ENCODE assay signal across 8 cellular contexts in the genomic region with DNA sequence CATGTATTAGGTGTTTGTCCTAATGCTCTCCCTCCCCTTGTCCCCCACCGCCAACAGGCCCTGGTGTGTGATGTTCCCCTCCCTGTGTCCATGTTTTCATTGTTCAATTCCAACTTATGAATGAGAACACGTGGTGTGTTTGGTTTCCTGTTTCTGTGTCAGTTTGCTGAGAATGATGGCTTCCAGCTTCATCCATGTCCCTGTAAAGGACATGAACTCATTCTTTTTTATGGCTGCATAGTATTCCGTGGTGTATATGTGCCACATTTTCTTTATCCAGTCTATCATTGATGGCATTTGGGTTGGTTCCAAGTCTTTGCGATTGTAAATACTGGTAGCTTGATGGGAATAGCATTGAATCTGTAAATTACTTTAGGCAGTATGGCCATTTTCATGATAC. TPM values are rescaled to one million over a fixed set of nuclear protein-coding genes. Genes with fewer than 3 reads are reported as not detected.
A peak's percentile ranks its signal among the peaks of the same experiment; 100 is the strongest.
DNase-seq lines count a peak whose midpoint lies in the region; ATAC-seq, FAIRE-seq and TF ChIP-seq lines count a peak whose summit lies in the region.
"Not testable (repeated sequence)": the region's sequence is repeated elsewhere in the genome, so short reads cannot be mapped to it uniquely, and the experiment has no call there.
"Had no signal": no experiment of that assay in that cellular context is flagged by ENCODE, and none has a peak within 500 bp of the region (broad histone marks: within the 10 kb centered on the region; RNA-seq: fewer than 3 reads in every experiment).

No MANE protein-coding gene starts in this region.

- peak overlapping the region; percentile 60 for H3K27ac Mint-ChIP-seq in CD8-positive, alpha-beta T cell
- peak overlapping the region; percentile 65 to 70 for H3K27ac Mint-ChIP-seq in effector memory CD8-positive, alpha-beta T cell
- H3K27ac Mint-ChIP-seq in natural killer cell: peak overlapping the region; percentile 85 to 92
- H3K27ac Mint-ChIP-seq in stimulated activated effector memory CD8-positive, alpha-beta T cell treated with anti-CD3 and anti-CD28 coated beads, Interleukin-12 subunit alpha, Interleukin-12 subunit beta, amount 100 ng/mL, for 72 hours: peak overlapping the region; percentile 1

- H3K4me3 ChIP-seq in CD8-positive, alpha-beta T cell (ENCODE audit: low read depth, low read length); HEK293 (ENCODE audit: low read depth, low read length); K562: not testable (repeated sequence)

- BruUV-seq in K562 (replicated peaks; lab: Mats Ljungman, UMichigan): not testable (repeated sequence)

- H3K4me1 Mint-ChIP-seq in CD8-positive, alpha-beta T cell (ENCODE audit: low read depth): peaks cover 22% of the 10 kb centered on the region
- peaks cover 21 to 70% of the 10 kb centered on the region in 2 donors for H3K4me1 Mint-ChIP-seq in effector memory CD8-positive, alpha-beta T cell (ENCODE audit: low read depth in 2 of 2)
- H3K4me1 Mint-ChIP-seq in natural killer cell: peaks cover 57 to 71% of the 10 kb centered on the region in 2 donors
- peaks cover 14% of the 10 kb centered on the region for H3K4me1 Mint-ChIP-seq in stimulated activated effector memory CD8-positive, alpha-beta T cell treated with anti-CD3 and anti-CD28 coated beads, Interleukin-12 subunit alpha, Interleukin-12 subunit beta, amount 100 ng/mL, for 72 hours

- not testable (repeated sequence) for H3K9me3 ChIP-seq in CD8-positive, alpha-beta T cell (ENCODE audit: low read length); HEK293 (ENCODE audit: control insufficient read depth, insufficient read depth, low read depth, low read length); K562 (replicated peaks; ENCODE audit: control insufficient read depth, insufficient read depth, low read depth, low read length)

- POLR2A ChIA-PET in CD8-positive, alpha-beta T cell (lab: Charles Lee); HEK293 (lab: Yijun Ruan, JAX); K562 (lab: Yijun Ruan, JAX): not testable (repeated sequence)

- not testable (repeated sequence) for TF ChIP-seq POLR2A in K562 (conservative IDR thresholded peaks at IDR 0.05)

- not testable (repeated sequence) for TF ChIP-seq CTCF in CD8-positive, alpha-beta T cell (IDR thresholded peaks at IDR 0.05); HEK293 (tag by site-specific recombination; IDR thresholded peaks at IDR 0.05); K562 (IDR thresholded peaks at IDR 0.05 in 2 of 3, conservative IDR thresholded peaks at IDR 0.05 in 1 of 3; ENCODE audit: insufficient read depth in 2 of 3, low read depth in 1 of 3, low read length in 3 of 3); natural killer cell (IDR thresholded peaks at IDR 0.05)

- TF ChIP-seq RAD21 in K562 (CRISPR knock-in tag; conservative IDR thresholded peaks at IDR 0.05 in 1 of 2, IDR thresholded peaks at IDR 0.05 in 1 of 2): not testable (repeated sequence)

- not testable (repeated sequence) for H3K36me3 ChIP-seq in CD8-positive, alpha-beta T cell (ENCODE audit: insufficient read depth, low read length); HEK293 (ENCODE audit: control insufficient read depth in 2 of 2, insufficient read depth in 1 of 2, low read length in 2 of 2); K562 (ENCODE audit: control insufficient read depth, insufficient read depth, low read length)

- not testable (repeated sequence) for H3K27me3 ChIP-seq in CD8-positive, alpha-beta T cell (ENCODE audit: insufficient read depth, low read length); K562 (ENCODE audit: control insufficient read depth in 2 of 2, insufficient read depth in 2 of 2, low read length in 2 of 2)

- not testable (repeated sequence) for FAIRE-seq in K562 (lab: Jason Lieb, UNC)

- not testable (repeated sequence) for TF ChIP-seq EP300 in K562 (IDR thresholded peaks at IDR 0.05; ENCODE audit: low read length)

- H3K79me2 ChIP-seq in K562 (ENCODE audit: control insufficient read depth, insufficient read depth, low read length): not testable (repeated sequence)

- not testable (repeated sequence) for H3K9me1 ChIP-seq in K562 (ENCODE audit: control insufficient read depth, insufficient read depth, low read length)

- intact Hi-C loops in CD8-positive, alpha-beta T cell (cut with DNase I, micrococcal nuclease); K562 (cut with micrococcal nuclease); natural killer cell (cut with micrococcal nuclease): not testable (repeated sequence)

- H3K36me3 Mint-ChIP-seq in CD8-positive, alpha-beta T cell: peaks cover 66% of the 10 kb centered on the region
- peaks cover 41% of the 10 kb centered on the region for H3K36me3 Mint-ChIP-seq in effector memory CD8-positive, alpha-beta T cell (ENCODE audit: insufficient read depth)
- peaks cover 44% of the 10 kb centered on the region for H3K36me3 Mint-ChIP-seq in natural killer cell
- H3K36me3 Mint-ChIP-seq in stimulated activated effector memory CD8-positive, alpha-beta T cell treated with anti-CD3 and anti-CD28 coated beads, Interleukin-12 subunit alpha, Interleukin-12 subunit beta, amount 100 ng/mL, for 72 hours: peaks cover 18% of the 10 kb centered on the region

- H3K9me3 Mint-ChIP-seq in CD8-positive, alpha-beta T cell: peaks cover 25% of the 10 kb centered on the region
- H3K9me3 Mint-ChIP-seq in effector memory CD8-positive, alpha-beta T cell: peaks cover 9 to 17% of the 10 kb centered on the region in 2 donors
- not testable (repeated sequence) for H3K9me3 Mint-ChIP-seq in natural killer cell
- peaks cover 16% of the 10 kb centered on the region for H3K9me3 Mint-ChIP-seq in stimulated activated effector memory CD8-positive, alpha-beta T cell treated with anti-CD3 and anti-CD28 coated beads, Interleukin-12 subunit alpha, Interleukin-12 subunit beta, amount 100 ng/mL, for 72 hours

- not testable (repeated sequence) for H3K4me3 Mint-ChIP-seq in CD8-positive, alpha-beta T cell; effector memory CD8-positive, alpha-beta T cell; natural killer cell; stimulated activated effector memory CD8-positive, alpha-beta T cell treated with anti-CD3 and anti-CD28 coated beads, Interleukin-12 subunit alpha, Interleukin-12 subunit beta, amount 100 ng/mL, for 72 hours

- ATAC-seq in CD8-positive, alpha-beta T cell; K562; effector memory CD8-positive, alpha-beta T cell (replicated peaks); natural killer cell; stimulated activated effector memory CD8-positive, alpha-beta T cell treated with anti-CD3 and anti-CD28 coated beads, Interleukin-12 subunit alpha, Interleukin-12 subunit beta, amount 100 ng/mL, for 72 hours: not testable (repeated sequence)

- H4K20me1 ChIP-seq in K562 (replicated peaks; ENCODE audit: control insufficient read depth, insufficient read depth, low read length): not testable (repeated sequence)

- in situ Hi-C loops in K562 (cut with MboI): not testable (repeated sequence)

- H3K27me3 Mint-ChIP-seq in CD8-positive, alpha-beta T cell (ENCODE audit: low read depth); effector memory CD8-positive, alpha-beta T cell; natural killer cell (ENCODE audit: low read depth in 2 of 2): not testable (repeated sequence)

- not testable (repeated sequence) for H3K9ac ChIP-seq in K562 (ENCODE audit: insufficient read depth in 1 of 2, low read depth in 2 of 2, low read length in 2 of 2)

- H3K27ac ChIP-seq in CD8-positive, alpha-beta T cell (ENCODE audit: low read depth, low read length); HEK293 (ENCODE audit: extremely low read depth, low read depth, low read length); K562 (ENCODE audit: extremely low read depth, low read depth, low read length): not testable (repeated sequence)

- H2AFZ ChIP-seq in K562 (ENCODE audit: low read depth, low read length): not testable (repeated sequence)

- CTCF ChIA-PET in CD8-positive, alpha-beta T cell (lab: Charles Lee); HEK293 (lab: Yijun Ruan, JAX); K562 (lab: Yijun Ruan, JAX; ENCODE audit: low intra/inter-chr PET ratio): not testable (repeated sequence)

- not testable (repeated sequence) for DNase-seq in CD8-positive, alpha-beta T cell; K562 (ENCODE audit: extremely low read depth in 1 of 4, low spot score in 3 of 4); effector memory CD8-positive, alpha-beta T cell; natural killer cell
- peak in 1 of 2 donors; percentile 20 for DNase-seq in stimulated activated effector memory CD8-positive, alpha-beta T cell treated with anti-CD3 and anti-CD28 coated beads, Interleukin-12 subunit alpha, Interleukin-12 subunit beta, amount 100 ng/mL, for 72 hours (ENCODE audit: low spot score in 2 of 2)

- not testable (repeated sequence) for H3K4me1 ChIP-seq in CD8-positive, alpha-beta T cell (ENCODE audit: insufficient read depth, low read length); HEK293 (ENCODE audit: control insufficient read depth, insufficient read depth, low read length); K562 (replicated peaks in 1 of 2; ENCODE audit: control insufficient read depth in 2 of 2, insufficient read depth in 2 of 2, low read length in 2 of 2)

- WGBS in K562 (ENCODE audit: insufficient coverage, low coverage, missing lambda C conversion rate): 0% methylated on average over 4 of the region's 4 CpGs

- H3K4me2 ChIP-seq in K562 (ENCODE audit: insufficient read depth, low read length): not testable (repeated sequence)

RNA-seq across cellular contexts. Expression of gene SAMD3, which starts 52.6 kb away (rescaled TPM):
- 10 to 100 TPM; 41.0 to 44.4 TPM for total RNA-seq in CD8-positive, alpha-beta T cell
- total RNA-seq in K562 (2011; cell fraction: chromatin; rRNA removed; ENCODE audit: low replicate concordance): not detected in 2 replicates
- not detected in 2 replicates for total RNA-seq in K562 (2011; cell fraction: nucleolus; rRNA removed)
- not detected in 2 replicates for total RNA-seq in K562 (2011; cell fraction: nucleoplasm; rRNA removed)
- total RNA-seq in K562 (2014; rRNA removed) (not detected in 2 replicates), K562 (2014; rRNA removed; fragmentation: Illumina TruSeq; extraction: Trizol) (not detected in 2 replicates), K562 (2015; rRNA removed; fragmentation: Illumina TruSeq; extraction: Trizol) (not detected in 2 replicates), K562 (2021) (0.29 TPM in 1 of 2 replicates, not detected in the other), natural killer cell (100 to 1,000 TPM; 322 to 413 (median 339) TPM)
- polyA plus RNA-seq in K562 (2011; rRNA removed) (not detected in 2 replicates), K562 (2014; fragmentation: Illumina TruSeq; extraction: Trizol) (0.21 TPM in 1 of 2 replicates, not detected in the other), K562 (2014; fragmentation: Nextera tagmentation; extraction: Ambion mirVana) (under 1 TPM; 0.03 to 0.17 TPM), K562 (2014; rRNA removed) (0.19 TPM in 1 of 2 replicates, not detected in the other)
- polyA plus RNA-seq in K562 (2011; cell fraction: cytosol; rRNA removed): not detected in 2 replicates
- not detected in 2 replicates for polyA plus RNA-seq in K562 (2011; cell fraction: nucleus; rRNA removed)
- 0.05 TPM in 1 of 2 replicates, not detected in the other for polyA plus RNA-seq in K562 (2012)
- not detected in 2 replicates for polyA minus RNA-seq in K562 (2011; rRNA and poly(A)+ RNA removed)
- polyA minus RNA-seq in K562 (2011; cell fraction: cytosol; rRNA and poly(A)+ RNA removed): not detected in 2 replicates
- polyA minus RNA-seq in K562 (2011; cell fraction: nucleus; rRNA and poly(A)+ RNA removed): not detected in 2 replicates
- total RNA-seq: A673, Calu3 had no signal

Comparison
In these comparisons a context has a peak if more than half of its experiments do, and no peak if none do; other contexts are left out.
1. H3K27ac Mint-ChIP-seq: peak in every context shown above with its lines; median percentile 88 in natural killer cell; 68 in effector memory CD8-positive, alpha-beta T cell; 60 in CD8-positive, alpha-beta T cell; 1 in stimulated activated effector memory CD8-positive, alpha-beta T cell treated with anti-CD3 and anti-CD28 coated beads, Interleukin-12 subunit alpha, Interleukin-12 subunit beta, amount 100 ng/mL, for 72 hours.
2. RNA of gene SAMD3, which starts 52.6 kb away (total RNA-seq): 322 to 413 TPM in natural killer cell and 41.0 to 44.4 TPM in CD8-positive, alpha-beta T cell; 0.29 TPM in K562; every median in the first group is over 10 times any median in the second.